Comparison of ENCODE assay signal across 8 cellular contexts in the genomic region with DNA sequence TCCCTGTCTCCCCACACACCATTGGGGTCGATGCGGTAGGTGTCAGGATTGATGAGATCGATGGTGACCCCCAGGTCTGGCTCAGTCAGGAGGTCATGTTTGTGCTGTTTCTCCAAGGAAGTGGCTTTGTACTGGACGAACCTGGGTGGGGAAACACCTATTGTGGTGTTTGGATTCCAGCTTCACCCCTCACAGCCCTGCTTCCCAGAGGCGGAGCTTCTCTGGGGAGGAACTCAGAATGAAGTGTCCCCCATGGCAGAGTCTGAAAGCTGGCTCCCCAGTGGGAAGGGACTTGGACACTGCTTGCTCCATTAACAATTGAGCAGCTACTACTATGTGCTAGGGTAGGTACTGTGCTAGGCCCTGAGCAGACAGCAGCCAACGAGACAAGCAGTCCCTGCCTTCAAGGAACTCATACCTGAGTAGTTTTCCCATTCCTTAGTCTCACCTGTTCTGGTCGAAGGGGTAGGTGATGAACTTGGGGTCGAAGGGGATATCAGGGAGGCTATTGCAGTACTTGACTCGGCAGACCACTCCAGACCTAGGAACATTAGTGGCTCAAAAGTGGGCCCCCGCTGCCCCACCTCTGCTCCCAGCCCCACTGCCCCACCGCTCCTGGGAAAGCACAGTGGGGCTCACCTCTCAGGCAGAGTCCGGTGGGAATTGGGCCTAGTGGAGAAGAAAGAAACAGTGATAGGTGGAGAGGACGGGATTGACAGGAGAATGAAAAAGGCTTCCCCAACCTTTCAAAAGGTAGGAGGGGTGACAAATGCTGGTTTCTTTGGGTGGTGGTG. TPM values are rescaled to one million over a fixed set of nuclear protein-coding genes. Genes with fewer than 3 reads are reported as not detected.
DNase-seq lines count a peak whose midpoint lies in the region; ATAC-seq, FAIRE-seq and TF ChIP-seq lines count a peak whose summit lies in the region.

No MANE protein-coding gene starts in this region.

- peak overlapping the region; percentile 75 for H3K4me2 ChIP-seq in HepG2 (ENCODE audit: low read depth, low read length)

- TF ChIP-seq EP300 in HepG2 (IDR thresholded peaks at IDR 0.05; ENCODE audit: low read depth in 2 of 2, low read length in 2 of 2) (no peak), HepG2 (CRISPR knock-in tag; IDR thresholded peaks at IDR 0.05; ENCODE audit: borderline replicate concordance) (no peak)

- peak overlapping the region in 2 of 4 donors; percentile 69 to 97 for H3K4me3 ChIP-seq in adrenal gland
- peak overlapping the region; percentile 71 to 95 (median 85) for H3K4me3 ChIP-seq in HepG2 (replicated peaks in 1 of 3; ENCODE audit: insufficient read depth in 1 of 3, low read depth in 2 of 3, low read length in 3 of 3)
- H3K4me3 ChIP-seq in tibial artery, result peak overlapping the region; percentile 72 to 85

- H3K79me2 ChIP-seq in HepG2 (ENCODE audit: insufficient read depth, low read length), result peaks cover 17% of the 10 kb centered on the region

- DNase-seq in activated naive CD4-positive, alpha-beta T cell treated with anti-CD3 and anti-CD28 coated beads for 36 hours, result no peak
- DNase-seq in activated naive CD4-positive, alpha-beta T cell treated with anti-CD3 and anti-CD28 coated beads, Interleukin-2, amount 50 U/mL, for 16 hours, result no peak
- DNase-seq in adrenal gland (no peak), HepG2 (ENCODE audit: low spot score) (no peak), tibial artery (no peak), NCI-H187 treated with DMSO at 0.1 percent for 48 hours (lab: John Stamatoyannopoulos, UW) (no peak), SKM-1 (lab: John Stamatoyannopoulos, UW; ENCODE audit: unreplicated experiment) (no peak), iPS-NIHi11 (ENCODE audit: low spot score) (no peak)

- H3K36me3 ChIP-seq in adrenal gland (replicated peaks in 1 of 2) (peaks cover 0 to 55% of the 10 kb centered on the region in 2 donors), HepG2 (replicated peaks in 1 of 2; ENCODE audit: control insufficient read depth in 1 of 2, insufficient read depth in 2 of 2, low read length in 2 of 2) (peaks cover 9 to 50% of the 10 kb centered on the region in 2 experiments), tibial artery (peaks cover 21 to 64% (median 60%) of the 10 kb centered on the region in 3 donors)

- H3K4me3 Mint-ChIP-seq in activated naive CD4-positive, alpha-beta T cell treated with anti-CD3 and anti-CD28 coated beads for 36 hours, result peak overlapping the region; percentile 98

- H3K4me1 Mint-ChIP-seq in activated naive CD4-positive, alpha-beta T cell treated with anti-CD3 and anti-CD28 coated beads for 36 hours (ENCODE audit: low read depth), result peaks cover 36% of the 10 kb centered on the region

- H3K9me3 Mint-ChIP-seq in activated naive CD4-positive, alpha-beta T cell treated with anti-CD3 and anti-CD28 coated beads for 36 hours, result no peaks in the 10 kb centered on the region

- H2AFZ ChIP-seq in HepG2 (ENCODE audit: low read length), result no peak overlapping the region

- H3K36me3 Mint-ChIP-seq in activated naive CD4-positive, alpha-beta T cell treated with anti-CD3 and anti-CD28 coated beads for 36 hours (ENCODE audit: low read depth), result peaks cover 20% of the 10 kb centered on the region

- POLR2A ChIA-PET in HepG2 (lab: Yijun Ruan, JAX), result interaction anchor here (3.1 to 3.2 kb wide), 2 partner anchors 46 to 48 kb away, joined by 14 to 49 read pairs; a partner anchor contains a TSS

- CTCF ChIA-PET in activated naive CD4-positive, alpha-beta T cell treated with anti-CD3 and anti-CD28 coated beads for 36 hours (lab: Charles Lee), result interaction anchor here (1.3 kb wide), 1 partner anchor 22 kb away, joined by 5 read pairs; no protein-coding TSS in a partner anchor
- CTCF ChIA-PET in HepG2 (lab: Yijun Ruan, JAX; ENCODE audit: low intra/inter-chr PET ratio, low total read pairs), result no interaction called here

- no peaks in the 10 kb centered on the region for H4K20me1 ChIP-seq in HepG2 (ENCODE audit: insufficient read depth, low read length)

- in situ Hi-C loops in HepG2 (cut with HindIII; ENCODE audit: extremely low pct_ligation_motif_present, low pct_unique_long_range_greater_than_20kb), result no loop called here

- TF ChIP-seq CTCF in adrenal gland (IDR thresholded peaks at IDR 0.05), result no peak
- no peak for TF ChIP-seq CTCF in HepG2 (CRISPR knock-in tag; IDR thresholded peaks at IDR 0.05)
- TF ChIP-seq CTCF in tibial artery (IDR thresholded peaks at IDR 0.05), result no peak

- no peak for FAIRE-seq in HepG2 (lab: Jason Lieb, UNC)

- no peaks in the 10 kb centered on the region for H3K27me3 Mint-ChIP-seq in activated naive CD4-positive, alpha-beta T cell treated with anti-CD3 and anti-CD28 coated beads for 36 hours (ENCODE audit: low read depth)

- ATAC-seq in HepG2, result no peak

- WGBS in adrenal gland, 4 donors, result 51 to 61% (median 58%) methylated on average over 11 to 13 of the region's 13 CpGs
- 74% methylated on average over 8 of the region's 13 CpGs for WGBS in HepG2 (ENCODE audit: low lambda C conversion rate)

- H3K27me3 ChIP-seq in adrenal gland (no peaks in the 10 kb centered on the region), HepG2 (ENCODE audit: control insufficient read depth in 1 of 2, insufficient read depth in 2 of 2, low read length in 2 of 2) (no peaks in the 10 kb centered on the region), tibial artery (no peaks in the 10 kb centered on the region)

- peak overlapping the region; percentile 98 for H3K27ac Mint-ChIP-seq in activated naive CD4-positive, alpha-beta T cell treated with anti-CD3 and anti-CD28 coated beads for 36 hours

- no peaks in the 10 kb centered on the region for H3K9me3 ChIP-seq in adrenal gland (replicated peaks in 1 of 3)
- no peaks in the 10 kb centered on the region for H3K9me3 ChIP-seq in HepG2 (ENCODE audit: low read length)
- H3K9me3 ChIP-seq in tibial artery, result no peaks in the 10 kb centered on the region

- H3K4me1 ChIP-seq in adrenal gland (replicated peaks in 1 of 2) (peaks cover 13 to 17% of the 10 kb centered on the region in 2 donors), HepG2 (ENCODE audit: insufficient read depth, low read length) (peaks cover 22% of the 10 kb centered on the region), tibial artery (peaks cover 0 to 33% (median 23%) of the 10 kb centered on the region in 4 donors)

- no TSS peak for BruUV-seq in HepG2 (replicated peaks; lab: Mats Ljungman, UMichigan)

- TF ChIP-seq RAD21 in HepG2 (CRISPR knock-in tag; IDR thresholded peaks at IDR 0.05), result no peak

- TF ChIP-seq POLR2A in adrenal gland (IDR thresholded peaks at IDR 0.05) (no peak), HepG2 (IDR thresholded peaks at IDR 0.05; ENCODE audit: insufficient read depth in 1 of 2, low read depth in 2 of 2, low read length in 2 of 2) (no peak)

- intact Hi-C loops in activated naive CD4-positive, alpha-beta T cell treated with anti-CD3 and anti-CD28 coated beads for 36 hours (cut with micrococcal nuclease), result no loop called here
- intact Hi-C loops in adrenal gland (cut with DNase I), result no loop called here
- intact Hi-C loops in HepG2 (cut with micrococcal nuclease; ENCODE audit: unreplicated experiment), result loop anchor here (1.0 kb wide), 1 partner anchor 8 kb away; no protein-coding TSS in a partner anchor
- intact Hi-C loops in tibial artery (cut with DNase I; ENCODE audit: low total_unique reads), result no loop called here

- peak overlapping the region; percentile 95 for H3K9ac ChIP-seq in HepG2 (ENCODE audit: insufficient read depth, low read depth, low read length)

- H3K27ac ChIP-seq in adrenal gland (peak overlapping the region in 4 of 5 donors; percentile 93 to 100 (median 98)), HepG2 (ENCODE audit: extremely low read length, insufficient read depth, low read length) (peak overlapping the region; percentile 86), tibial artery (peak overlapping the region; percentile 96 to 98)

RNA-seq across cellular contexts. Expression of a gene that starts 1.1 kb away (rescaled TPM):
- 10 to 100 TPM; 31.9 to 34.9 TPM for total RNA-seq in activated naive CD4-positive, alpha-beta T cell treated with anti-CD3 and anti-CD28 coated beads for 36 hours
- total RNA-seq in adrenal gland (10 to 100 TPM; 46.8 to 60.2 (median 51.9) TPM), HepG2 (2016; rRNA removed; fragmentation: Illumina TruSeq; extraction: Trizol) (30.2 and 31.0 TPM in 2 replicates)
- polyA plus RNA-seq in adrenal gland (10 to 100 TPM; 50.9 to 86.9 (median 51.6) TPM), HepG2 (2011; rRNA removed) (30.3 and 31.1 TPM in 2 replicates)
- 4.3 and 4.6 TPM in 2 replicates for total RNA-seq in HepG2 (2016; cell fraction: cytosol; rRNA removed; fragmentation: Illumina TruSeq; extraction: Trizol; ENCODE audit: low read depth)
- 25.2 and 33.6 TPM in 2 replicates for total RNA-seq in HepG2 (2016; cell fraction: insoluble cytoplasmic fraction; rRNA removed; fragmentation: Illumina TruSeq; extraction: Trizol)
- total RNA-seq in HepG2 (2016; cell fraction: membrane; rRNA removed; fragmentation: Illumina TruSeq; extraction: Trizol), result 7.2 and 8.9 TPM in 2 replicates
- total RNA-seq in HepG2 (2016; cell fraction: nucleus; rRNA removed; fragmentation: Illumina TruSeq; extraction: Trizol), result 17.1 and 20.6 TPM in 2 replicates
- polyA plus RNA-seq in HepG2 (2011; cell fraction: cytosol; rRNA removed), result 23.2 and 28.5 TPM in 2 replicates
- 46.4 and 51.2 TPM in 2 replicates for polyA plus RNA-seq in HepG2 (2011; cell fraction: nucleus; rRNA removed)
- polyA plus RNA-seq in HepG2 (2012), result 31.0 and 32.0 TPM in 2 replicates
- polyA plus RNA-seq in HepG2 (2016; cell fraction: cytosol; fragmentation: Illumina TruSeq; extraction: Trizol; ENCODE audit: low read depth), result 4.2 and 4.5 TPM in 2 replicates
- 45.7 and 53.2 TPM in 2 replicates for polyA plus RNA-seq in HepG2 (2016; cell fraction: insoluble cytoplasmic fraction; fragmentation: Illumina TruSeq; extraction: Trizol; ENCODE audit: low read depth)
- polyA plus RNA-seq in HepG2 (2016; cell fraction: membrane; fragmentation: Illumina TruSeq; extraction: Trizol; ENCODE audit: low read depth), result 7.1 and 7.8 TPM in 2 replicates
- 51.5 and 52.7 TPM in 2 replicates for polyA plus RNA-seq in HepG2 (2016; cell fraction: nucleus; fragmentation: Illumina TruSeq; extraction: Trizol; ENCODE audit: insufficient read depth, low read depth)
- 32.5 and 51.4 TPM in 2 replicates for polyA minus RNA-seq in HepG2 (2011; rRNA and poly(A)+ RNA removed; ENCODE audit: low replicate concordance)
- 17.1 and 19.9 TPM in 2 replicates for polyA minus RNA-seq in HepG2 (2011; cell fraction: cytosol; rRNA and poly(A)+ RNA removed)
- polyA minus RNA-seq in HepG2 (2011; cell fraction: nucleus; rRNA and poly(A)+ RNA removed), result 30.1 and 33.9 TPM in 2 replicates

RNA-seq across cellular contexts. Expression of a gene that starts 1.4 kb away (rescaled TPM):
- 10 to 100 TPM; 18.0 to 18.5 TPM for total RNA-seq in activated naive CD4-positive, alpha-beta T cell treated with anti-CD3 and anti-CD28 coated beads for 36 hours
- total RNA-seq in adrenal gland, result 100 to 1,000 TPM in 1 of 8 donors, 10 to 100 TPM in 7; 44.1 to 221 (median 65.3) TPM
- polyA plus RNA-seq in adrenal gland, result 10 to 100 TPM; 43.6 to 49.6 (median 49.2) TPM
- 14.0 and 18.1 TPM in 2 replicates for total RNA-seq in HepG2 (2016; rRNA removed; fragmentation: Illumina TruSeq; extraction: Trizol)
- 3.3 and 3.4 TPM in 2 replicates for total RNA-seq in HepG2 (2016; cell fraction: cytosol; rRNA removed; fragmentation: Illumina TruSeq; extraction: Trizol; ENCODE audit: low read depth)
- total RNA-seq in HepG2 (2016; cell fraction: insoluble cytoplasmic fraction; rRNA removed; fragmentation: Illumina TruSeq; extraction: Trizol), result 14.6 and 16.5 TPM in 2 replicates
- 8.2 and 8.3 TPM in 2 replicates for total RNA-seq in HepG2 (2016; cell fraction: membrane; rRNA removed; fragmentation: Illumina TruSeq; extraction: Trizol)
- total RNA-seq in HepG2 (2016; cell fraction: nucleus; rRNA removed; fragmentation: Illumina TruSeq; extraction: Trizol), result 6.8 and 6.9 TPM in 2 replicates
- 19.7 and 23.7 TPM in 2 replicates for polyA plus RNA-seq in HepG2 (2011; rRNA removed)
- 23.2 and 27.9 TPM in 2 replicates for polyA plus RNA-seq in HepG2 (2011; cell fraction: cytosol; rRNA removed)
- polyA plus RNA-seq in HepG2 (2011; cell fraction: nucleus; rRNA removed), result 16.6 and 20.4 TPM in 2 replicates
- polyA plus RNA-seq in HepG2 (2012), result 12.2 and 13.4 TPM in 2 replicates
- polyA plus RNA-seq in HepG2 (2016; cell fraction: cytosol; fragmentation: Illumina TruSeq; extraction: Trizol; ENCODE audit: low read depth), result 3.1 TPM in 2 replicates
- 18.4 and 20.3 TPM in 2 replicates for polyA plus RNA-seq in HepG2 (2016; cell fraction: insoluble cytoplasmic fraction; fragmentation: Illumina TruSeq; extraction: Trizol; ENCODE audit: low read depth)
- 6.3 and 7.9 TPM in 2 replicates for polyA plus RNA-seq in HepG2 (2016; cell fraction: membrane; fragmentation: Illumina TruSeq; extraction: Trizol; ENCODE audit: low read depth)
- polyA plus RNA-seq in HepG2 (2016; cell fraction: nucleus; fragmentation: Illumina TruSeq; extraction: Trizol; ENCODE audit: insufficient read depth, low read depth), result 14.1 and 15.8 TPM in 2 replicates
- polyA minus RNA-seq in HepG2 (2011; rRNA and poly(A)+ RNA removed; ENCODE audit: low replicate concordance), result 44.1 and 48.3 TPM in 2 replicates
- polyA minus RNA-seq in HepG2 (2011; cell fraction: cytosol; rRNA and poly(A)+ RNA removed), result 10.6 and 11.3 TPM in 2 replicates
- 10.1 and 13.1 TPM in 2 replicates for polyA minus RNA-seq in HepG2 (2011; cell fraction: nucleus; rRNA and poly(A)+ RNA removed)

RNA-seq across cellular contexts. Expression of a gene that starts 16.8 kb away (rescaled TPM):
- total RNA-seq in activated naive CD4-positive, alpha-beta T cell treated with anti-CD3 and anti-CD28 coated beads for 36 hours, result 100 to 1,000 TPM; 113 to 116 TPM
- total RNA-seq in adrenal gland (100 to 1,000 TPM in 3 of 8 donors, 10 to 100 TPM in 5; 46.8 to 187 (median 86.7) TPM), HepG2 (2016; rRNA removed; fragmentation: Illumina TruSeq; extraction: Trizol) (0.81 and 1.7 TPM in 2 replicates)
- polyA plus RNA-seq in adrenal gland (100 to 1,000 TPM in 2 of 3 donors, 10 to 100 TPM in 1; 64.8 to 193 (median 113) TPM), HepG2 (2011; rRNA removed) (1.4 and 2.1 TPM in 2 replicates)
- total RNA-seq in HepG2 (2016; cell fraction: cytosol; rRNA removed; fragmentation: Illumina TruSeq; extraction: Trizol; ENCODE audit: low read depth), result 1.2 and 1.4 TPM in 2 replicates
- 0.52 and 1.3 TPM in 2 replicates for total RNA-seq in HepG2 (2016; cell fraction: insoluble cytoplasmic fraction; rRNA removed; fragmentation: Illumina TruSeq; extraction: Trizol)
- total RNA-seq in HepG2 (2016; cell fraction: membrane; rRNA removed; fragmentation: Illumina TruSeq; extraction: Trizol), result 1.9 and 2.1 TPM in 2 replicates
- total RNA-seq in HepG2 (2016; cell fraction: nucleus; rRNA removed; fragmentation: Illumina TruSeq; extraction: Trizol), result 1.1 and 2.6 TPM in 2 replicates
- polyA plus RNA-seq in HepG2 (2011; cell fraction: cytosol; rRNA removed), result 2.1 TPM in 2 replicates
- polyA plus RNA-seq in HepG2 (2011; cell fraction: nucleus; rRNA removed), result 10.8 and 12.7 TPM in 2 replicates
- 9.4 and 10.6 TPM in 2 replicates for polyA plus RNA-seq in HepG2 (2012)
- polyA plus RNA-seq in HepG2 (2016; cell fraction: cytosol; fragmentation: Illumina TruSeq; extraction: Trizol; ENCODE audit: low read depth), result 1.1 and 1.3 TPM in 2 replicates
- 2.3 and 4.1 TPM in 2 replicates for polyA plus RNA-seq in HepG2 (2016; cell fraction: insoluble cytoplasmic fraction; fragmentation: Illumina TruSeq; extraction: Trizol; ENCODE audit: low read depth)
- polyA plus RNA-seq in HepG2 (2016; cell fraction: membrane; fragmentation: Illumina TruSeq; extraction: Trizol; ENCODE audit: low read depth), result 1.9 and 2.8 TPM in 2 replicates
- 6.2 and 8.4 TPM in 2 replicates for polyA plus RNA-seq in HepG2 (2016; cell fraction: nucleus; fragmentation: Illumina TruSeq; extraction: Trizol; ENCODE audit: insufficient read depth, low read depth)
- 4.1 and 5.5 TPM in 2 replicates for polyA minus RNA-seq in HepG2 (2011; rRNA and poly(A)+ RNA removed; ENCODE audit: low replicate concordance)
- polyA minus RNA-seq in HepG2 (2011; cell fraction: cytosol; rRNA and poly(A)+ RNA removed), result 7.8 and 9.2 TPM in 2 replicates
- 4.1 and 6.0 TPM in 2 replicates for polyA minus RNA-seq in HepG2 (2011; cell fraction: nucleus; rRNA and poly(A)+ RNA removed)

RNA-seq across cellular contexts. Expression of a gene that starts 22.7 kb away (rescaled TPM):
- total RNA-seq in activated naive CD4-positive, alpha-beta T cell treated with anti-CD3 and anti-CD28 coated beads for 36 hours, result 10 to 100 TPM; 27.3 to 34.6 TPM
- total RNA-seq in adrenal gland (10 to 100 TPM; 11.3 to 23.4 (median 18.1) TPM), HepG2 (2016; rRNA removed; fragmentation: Illumina TruSeq; extraction: Trizol) (3.6 and 5.2 TPM in 2 replicates)
- polyA plus RNA-seq in adrenal gland (10 to 100 TPM in 2 of 3 donors, 1 to 10 TPM in 1; 3.6 to 44.8 (median 16.3) TPM), HepG2 (2011; rRNA removed) (6.8 and 7.8 TPM in 2 replicates)
- total RNA-seq in HepG2 (2016; cell fraction: cytosol; rRNA removed; fragmentation: Illumina TruSeq; extraction: Trizol; ENCODE audit: low read depth), result 0.51 and 1.9 TPM in 2 replicates
- total RNA-seq in HepG2 (2016; cell fraction: insoluble cytoplasmic fraction; rRNA removed; fragmentation: Illumina TruSeq; extraction: Trizol), result 3.1 and 4.0 TPM in 2 replicates
- 2.0 and 3.5 TPM in 2 replicates for total RNA-seq in HepG2 (2016; cell fraction: membrane; rRNA removed; fragmentation: Illumina TruSeq; extraction: Trizol)
- 6.8 TPM in 2 replicates for total RNA-seq in HepG2 (2016; cell fraction: nucleus; rRNA removed; fragmentation: Illumina TruSeq; extraction: Trizol)
- 1.9 and 2.4 TPM in 2 replicates for polyA plus RNA-seq in HepG2 (2011; cell fraction: cytosol; rRNA removed)
- polyA plus RNA-seq in HepG2 (2011; cell fraction: nucleus; rRNA removed), result 30.6 and 32.3 TPM in 2 replicates
- 5.1 and 11.3 TPM in 2 replicates for polyA plus RNA-seq in HepG2 (2012)
- 0.75 and 1.5 TPM in 2 replicates for polyA plus RNA-seq in HepG2 (2016; cell fraction: cytosol; fragmentation: Illumina TruSeq; extraction: Trizol; ENCODE audit: low read depth)
- 2.8 and 5.1 TPM in 2 replicates for polyA plus RNA-seq in HepG2 (2016; cell fraction: insoluble cytoplasmic fraction; fragmentation: Illumina TruSeq; extraction: Trizol; ENCODE audit: low read depth)
- 2.6 and 3.5 TPM in 2 replicates for polyA plus RNA-seq in HepG2 (2016; cell fraction: membrane; fragmentation: Illumina TruSeq; extraction: Trizol; ENCODE audit: low read depth)
- polyA plus RNA-seq in HepG2 (2016; cell fraction: nucleus; fragmentation: Illumina TruSeq; extraction: Trizol; ENCODE audit: insufficient read depth, low read depth), result 17.4 and 28.3 TPM in 2 replicates
- 6.5 and 8.4 TPM in 2 replicates for polyA minus RNA-seq in HepG2 (2011; rRNA and poly(A)+ RNA removed; ENCODE audit: low replicate concordance)
- polyA minus RNA-seq in HepG2 (2011; cell fraction: cytosol; rRNA and poly(A)+ RNA removed), result 6.3 and 8.3 TPM in 2 replicates
- 18.9 and 20.1 TPM in 2 replicates for polyA minus RNA-seq in HepG2 (2011; cell fraction: nucleus; rRNA and poly(A)+ RNA removed)

RNA-seq across cellular contexts. Expression of a gene that starts 45.9 kb away (rescaled TPM):
- total RNA-seq in activated naive CD4-positive, alpha-beta T cell treated with anti-CD3 and anti-CD28 coated beads for 36 hours, result 1,000 to 10,000 TPM; 4,195 to 4,327 TPM
- 1,000 to 10,000 TPM in 6 of 8 donors, 100 to 1,000 TPM in 2; 848 to 1,939 (median 1,279) TPM for total RNA-seq in adrenal gland
- polyA plus RNA-seq in adrenal gland, result 1,000 to 10,000 TPM; 1,071 to 2,033 (median 1,152) TPM
- 488 and 790 TPM in 2 replicates for total RNA-seq in HepG2 (2016; rRNA removed; fragmentation: Illumina TruSeq; extraction: Trizol)
- total RNA-seq in HepG2 (2016; cell fraction: cytosol; rRNA removed; fragmentation: Illumina TruSeq; extraction: Trizol; ENCODE audit: low read depth), result 875 and 1,100 TPM in 2 replicates
- 524 and 648 TPM in 2 replicates for total RNA-seq in HepG2 (2016; cell fraction: insoluble cytoplasmic fraction; rRNA removed; fragmentation: Illumina TruSeq; extraction: Trizol)
- total RNA-seq in HepG2 (2016; cell fraction: membrane; rRNA removed; fragmentation: Illumina TruSeq; extraction: Trizol), result 1,389 and 1,434 TPM in 2 replicates
- total RNA-seq in HepG2 (2016; cell fraction: nucleus; rRNA removed; fragmentation: Illumina TruSeq; extraction: Trizol), result 216 and 289 TPM in 2 replicates
- 2,583 and 2,596 TPM in 2 replicates for polyA plus RNA-seq in HepG2 (2011; rRNA removed)
- 6,196 and 9,335 TPM in 2 replicates for polyA plus RNA-seq in HepG2 (2011; cell fraction: cytosol; rRNA removed)
- polyA plus RNA-seq in HepG2 (2011; cell fraction: nucleus; rRNA removed), result 2,074 and 2,083 TPM in 2 replicates
- polyA plus RNA-seq in HepG2 (2012), result 3,042 and 3,601 TPM in 2 replicates
- polyA plus RNA-seq in HepG2 (2016; cell fraction: cytosol; fragmentation: Illumina TruSeq; extraction: Trizol; ENCODE audit: low read depth), result 3,994 and 4,562 TPM in 2 replicates
- 2,744 and 2,812 TPM in 2 replicates for polyA plus RNA-seq in HepG2 (2016; cell fraction: insoluble cytoplasmic fraction; fragmentation: Illumina TruSeq; extraction: Trizol; ENCODE audit: low read depth)
- 5,655 and 5,989 TPM in 2 replicates for polyA plus RNA-seq in HepG2 (2016; cell fraction: membrane; fragmentation: Illumina TruSeq; extraction: Trizol; ENCODE audit: low read depth)
- polyA plus RNA-seq in HepG2 (2016; cell fraction: nucleus; fragmentation: Illumina TruSeq; extraction: Trizol; ENCODE audit: insufficient read depth, low read depth), result 1,642 and 1,701 TPM in 2 replicates
- polyA minus RNA-seq in HepG2 (2011; rRNA and poly(A)+ RNA removed; ENCODE audit: low replicate concordance), result 2,434 and 2,985 TPM in 2 replicates
- 1,333 and 1,373 TPM in 2 replicates for polyA minus RNA-seq in HepG2 (2011; cell fraction: cytosol; rRNA and poly(A)+ RNA removed)
- polyA minus RNA-seq in HepG2 (2011; cell fraction: nucleus; rRNA and poly(A)+ RNA removed), result 311 and 415 TPM in 2 replicates

Comparison
In these comparisons a context has a peak if more than half of its experiments do, and no peak if none do; other contexts are left out.
1. RNA of a gene that starts 16.8 kb away (total RNA-seq): 113 to 116 TPM in activated naive CD4-positive, alpha-beta T cell treated with anti-CD3 and anti-CD28 coated beads for 36 hours and 46.8 to 187 TPM in adrenal gland; 0.52 to 2.6 TPM in HepG2; every median in the first group is over 10 times any median in the second.
2. Peak in every context shown above with its lines, with median percentiles within 50 percentile points of each other: H3K27ac ChIP-seq.